ENCODE assay signal across 23 cellular contexts in the genomic region with DNA sequence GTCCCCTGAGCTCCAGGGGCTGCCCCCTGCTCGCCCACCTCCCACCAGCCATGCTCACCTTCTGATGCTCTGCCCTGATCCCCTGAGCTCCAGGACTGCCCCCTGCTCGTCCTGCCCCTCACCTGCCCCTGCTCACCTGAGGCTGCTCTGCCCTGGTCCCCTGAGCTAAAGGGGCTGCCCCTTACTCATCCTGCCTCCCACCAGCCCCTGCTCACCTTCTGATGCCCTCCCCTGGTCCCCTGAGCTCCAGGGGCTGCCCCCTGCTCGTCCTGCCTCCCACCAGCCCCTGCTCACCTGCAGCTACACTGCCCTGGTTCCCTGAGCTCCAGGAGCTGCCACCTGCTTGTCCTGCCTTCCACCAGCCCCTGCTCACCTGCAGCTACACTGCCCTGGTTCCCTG.
"Had no signal": no experiment of that assay in that cellular context is flagged by ENCODE, and none has a peak within 500 bp of the region (broad histone marks: within the 10 kb centered on the region; RNA-seq: fewer than 3 reads in every experiment).

No MANE protein-coding gene starts in this region.

- H3K36me3 Mint-ChIP-seq: activated CD4-positive, alpha-beta memory T cell treated with anti-CD3 and anti-CD28 coated beads for 36 hours; activated naive CD8-positive, alpha-beta T cell had no signal

- H3K4me1 Mint-ChIP-seq: WTC11 had no signal

- H3K27me3 Mint-ChIP-seq: activated CD4-positive, alpha-beta T cell treated with anti-CD3 and anti-CD28 coated beads, Interleukin-2, amount 10 ng/mL, durations not matched to agents 24 days and 14 days had no signal

- H3K36me3 ChIP-seq: adrenal gland had no signal

- H3K9me3 ChIP-seq: adrenal gland had no signal

- H3K4me1 ChIP-seq: adrenal gland had no signal

- ATAC-seq: activated T-cell treated with anti-CD3 and anti-CD28 coated beads, Interleukin-2, amount 50 U/mL, for 4 hours; PC-3; T-helper 17 cell; WTC11 had no signal

- H3K4me3 Mint-ChIP-seq: activated CD4-positive, alpha-beta memory T cell treated with anti-CD3 and anti-CD28 coated beads for 36 hours; activated CD4-positive, alpha-beta T cell treated with anti-CD3 and anti-CD28 coated beads, Interleukin-2, amount 10 ng/mL, durations not matched to agents 24 days and 14 days; activated naive CD4-positive, alpha-beta T cell treated with anti-CD3 and anti-CD28 coated beads for 36 hours; activated naive CD8-positive, alpha-beta T cell; WTC11 had no signal

- H3K27ac ChIP-seq: adrenal gland had no signal

- H3K4me3 ChIP-seq: adrenal gland had no signal

- DNase-seq: activated CD4-positive, alpha-beta memory T cell treated with anti-CD3 and anti-CD28 coated beads for 36 hours; activated CD4-positive, alpha-beta T cell treated with anti-CD3 and anti-CD28 coated beads for 1 hour; activated CD4-positive, alpha-beta T cell treated with anti-CD3 and anti-CD28 coated beads, Interleukin-2, amount 10 ng/mL, durations not matched to agents 24 days and 14 days; activated CD8-positive, alpha-beta memory T cell treated with anti-CD3 and anti-CD28 coated beads for 24 hours; activated gamma-delta T cell; activated naive CD4-positive, alpha-beta T cell treated with anti-CD3 and anti-CD28 coated beads for 36 hours; activated T-cell treated with anti-CD3 and anti-CD28 coated beads, Interleukin-2, amount 50 U/mL, for 4 hours; adrenal gland; anterior cingulate cortex; IMR-90; KG1; NCI-H1092; NCI-H1930; NCI-H2171 treated with DMSO at 0.1 percent for 48 hours; NCI-H345; NCI-H510A; NK-92 treated with Interleukin-12 subunit alpha and Interleukin-12 subunit beta, amount 100 ng/mL, for 24 hours; SHP77 treated with DMSO at 0.1 percent for 48 hours; T-helper 17 cell; T-helper 9 cell had no signal

- H3K27me3 ChIP-seq: adrenal gland had no signal

- H3K27ac Mint-ChIP-seq: activated CD4-positive, alpha-beta memory T cell treated with anti-CD3 and anti-CD28 coated beads for 36 hours; activated CD4-positive, alpha-beta T cell treated with anti-CD3 and anti-CD28 coated beads, Interleukin-2, amount 10 ng/mL, durations not matched to agents 24 days and 14 days; activated naive CD4-positive, alpha-beta T cell treated with anti-CD3 and anti-CD28 coated beads for 36 hours; activated naive CD8-positive, alpha-beta T cell; T-helper 17 cell; WTC11 had no signal
